In genomic region chr11:2779981-2780849, GRCh38 we compare ENCODE assay signal across 8 cellular contexts.
DNase-seq lines count a peak whose midpoint lies in the region; ATAC-seq and TF ChIP-seq lines count a peak whose summit lies in the region.

No MANE protein-coding gene starts in this region.

- ATAC-seq in left lobe of liver (no peak), GM19035 (IDR thresholded peaks at IDR 0.05; ENCODE audit: unreplicated experiment) (no peak)

- H3K79me2 ChIP-seq in Loucy (ENCODE audit: insufficient read depth, low read length), result peaks cover 78% of the 10 kb centered on the region

- H3K9me2 ChIP-seq in Loucy (replicated peaks; ENCODE audit: low read depth, low read length), result no peaks in the 10 kb centered on the region

- H3K4me1 ChIP-seq in Loucy (ENCODE audit: insufficient read depth, low read length, poor library complexity, severe bottlenecking), result peaks cover 82% of the 10 kb centered on the region

- no peaks in the 10 kb centered on the region for H3F3A ChIP-seq in Loucy (ENCODE audit: low read depth)

- H3K9ac ChIP-seq in Loucy (ENCODE audit: low read depth, low read length, poor library complexity, severe bottlenecking), result peak overlapping the region; percentile 88

- no peak overlapping the region for H2AFZ ChIP-seq in Loucy (ENCODE audit: low read length)

- no peaks in the 10 kb centered on the region for H4K20me1 ChIP-seq in Loucy (ENCODE audit: insufficient read depth, low read length, poor library complexity, severe bottlenecking)

- no peaks in the 10 kb centered on the region for H3K27me3 ChIP-seq in Loucy (ENCODE audit: insufficient read depth, low read length, poor library complexity, severe bottlenecking)

- H3K4me3 ChIP-seq in Loucy (ENCODE audit: low read length, poor library complexity, severe bottlenecking), result peak overlapping the region; percentile 68

- TF ChIP-seq CTCF in Loucy (conservative IDR thresholded peaks at IDR 0.05; ENCODE audit: low read length), result no peak

- DNase-seq in amniotic epithelial cell (ENCODE audit: low read depth) (peak; percentile 24), left lobe of liver (ENCODE audit: low spot score) (peak; percentile 53), SKM-1 treated with dmso at 0.1 percent for 144 hours (lab: John Stamatoyannopoulos, UW; ENCODE audit: unreplicated experiment) (no peak), NCI-H2081 treated with DMSO at 0.1 percent for 48 hours (lab: John Stamatoyannopoulos, UW) (no peak), NCI-H2171 (lab: John Stamatoyannopoulos, UW) (no peak)
- DNase-seq in stimulated activated CD8-positive, alpha-beta memory T cell treated with anti-CD3 and anti-CD28 coated beads, Interleukin-4, amount 100 ng/mL, for 48 hours, result peak; percentile 20

- 0 out of 2 replicates have a peak, but pooled peaks cover 4% of the 10 kb centered on the region for H3K9me3 ChIP-seq in Loucy (ENCODE audit: insufficient read depth, low read depth, low read length)

- peak overlapping the region; percentile 75 for H3K4me2 ChIP-seq in Loucy (ENCODE audit: low read depth, low read length, poor library complexity, severe bottlenecking)

- no peaks in the 10 kb centered on the region for H3K36me3 ChIP-seq in Loucy (ENCODE audit: insufficient read depth, low read length)

Comparison
In these comparisons a context has a peak if more than half of its experiments do, and no peak if none do; other contexts are left out.
1. DNase-seq: peak in amniotic epithelial cell (single experiment), left lobe of liver (single experiment) and stimulated activated CD8-positive, alpha-beta memory T cell treated with anti-CD3 and anti-CD28 coated beads, Interleukin-4, amount 100 ng/mL, for 48 hours (single experiment); none in SKM-1 treated with dmso at 0.1 percent for 144 hours (single experiment), NCI-H2081 treated with DMSO at 0.1 percent for 48 hours (single experiment) and NCI-H2171 (single experiment).